ENCODE assay signal across 8 cellular contexts in the genomic region with DNA sequence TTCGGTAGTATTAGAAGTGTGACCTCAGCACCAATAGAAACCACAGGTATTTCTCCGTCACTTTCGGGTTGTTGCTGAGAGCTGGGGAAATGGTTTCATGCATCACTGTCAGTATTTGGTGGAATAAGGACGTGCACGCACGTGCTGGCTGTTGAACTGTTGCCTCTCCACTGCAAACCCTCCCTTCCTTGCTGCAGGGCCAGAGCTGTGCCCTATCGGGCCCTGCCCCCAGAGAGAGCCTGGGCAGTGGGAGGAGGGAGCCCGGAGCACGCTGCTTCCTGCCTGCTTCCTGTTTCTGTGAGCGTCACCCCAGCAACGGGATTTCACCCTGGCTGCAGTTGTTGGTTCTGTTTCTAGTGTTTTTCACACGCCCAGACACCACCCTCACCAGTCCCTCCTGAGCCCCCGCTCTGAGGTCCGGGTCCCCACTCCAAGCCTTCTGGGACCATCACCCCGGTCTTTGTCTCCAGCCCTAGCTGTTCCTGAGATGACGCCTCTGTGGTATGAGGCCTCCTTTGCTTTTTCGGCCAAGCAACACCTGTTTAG. TPM values are rescaled to one million over a fixed set of nuclear protein-coding genes. Genes with fewer than 3 reads are reported as not detected.
DNase-seq lines count a peak whose midpoint lies in the region; ATAC-seq and TF ChIP-seq lines count a peak whose summit lies in the region.

No MANE protein-coding gene starts in this region.

- H3K27me3 ChIP-seq in CD8-positive, alpha-beta memory T cell (ENCODE audit: insufficient read depth, low read length, poor library complexity, severe bottlenecking): no peaks in the 10 kb centered on the region
- H3K27me3 ChIP-seq in SJSA1 (replicated peaks): no peaks in the 10 kb centered on the region
- H3K27me3 ChIP-seq in heart right ventricle: no peaks in the 10 kb centered on the region
- H3K27me3 ChIP-seq in psoas muscle (ENCODE audit: insufficient read depth in 3 of 3, low read length in 2 of 3): no peaks in the 10 kb centered on the region

- 6 to 9% methylated on average over 17 of the region's 17 CpGs for WGBS in heart right ventricle, 2 donors
- 6 to 13% (median 7%) methylated on average over 17 of the region's 17 CpGs for WGBS in psoas muscle, 3 donors

- CTCF ChIA-PET in CD8-positive, alpha-beta memory T cell (lab: Charles Lee): interaction anchor here (2.8 to 12.1 kb wide), 5 partner anchors 9 to 79 kb away, joined by 21 to 295 read pairs (median 67); no protein-coding TSS in a partner anchor

- peak; percentile 81 to 95 (median 92) for DNase-seq in CD8-positive, alpha-beta memory T cell
- peak; percentile 83 for DNase-seq in HPDE6-E6E7 (ENCODE audit: extremely low spot score)
- peak; percentile 62 to 72 for DNase-seq in SJSA1 (ENCODE audit: low read depth in 1 of 2, low spot score in 2 of 2)
- DNase-seq in activated naive CD4-positive, alpha-beta T cell treated with anti-CD3 and anti-CD28 coated beads, Interleukin-2, amount 50 U/mL, for 16 hours: peak; percentile 60
- DNase-seq in heart right ventricle: peak; percentile 83 to 92
- peak; percentile 81 to 87 for DNase-seq in psoas muscle
- no peak for DNase-seq in inferior parietal cortex (ENCODE audit: extremely low spot score)

- H3K36me3 ChIP-seq in CD8-positive, alpha-beta memory T cell (ENCODE audit: insufficient read depth, low read length): no peaks in the 10 kb centered on the region
- H3K36me3 ChIP-seq in SJSA1 (peaks cover 33% of the 10 kb centered on the region), heart right ventricle (no peaks in the 10 kb centered on the region), psoas muscle (ENCODE audit: insufficient read depth in 1 of 2, low read depth in 1 of 2) (no peaks in the 10 kb centered on the region)

- H3K4me1 Mint-ChIP-seq in CD8-positive, alpha-beta memory T cell: peaks cover 45 to 51% (median 47%) of the 10 kb centered on the region in 3 donors

- H3K27ac ChIP-seq in CD8-positive, alpha-beta memory T cell (ENCODE audit: low read depth, low read length): peak overlapping the region; percentile 96
- peak overlapping the region; percentile 68 for H3K27ac ChIP-seq in SJSA1
- peak overlapping the region; percentile 48 to 92 (median 84) for H3K27ac ChIP-seq in heart right ventricle
- H3K27ac ChIP-seq in psoas muscle: peak overlapping the region; percentile 93

- peaks cover 41% of the 10 kb centered on the region for H3K4me1 ChIP-seq in CD8-positive, alpha-beta memory T cell (ENCODE audit: insufficient read depth, low read length)
- H3K4me1 ChIP-seq in SJSA1 (replicated peaks) (peaks cover 50% of the 10 kb centered on the region), heart right ventricle (peaks cover 34 to 92% (median 87%) of the 10 kb centered on the region in 9 donors), psoas muscle (peaks cover 80% of the 10 kb centered on the region)

- no peaks in the 10 kb centered on the region for H3K9me3 ChIP-seq in CD8-positive, alpha-beta memory T cell (ENCODE audit: low read length)
- H3K9me3 ChIP-seq in SJSA1 (replicated peaks) (no peaks in the 10 kb centered on the region), heart right ventricle (no peaks in the 10 kb centered on the region), psoas muscle (no peaks in the 10 kb centered on the region)

- peaks cover 0 to 6% of the 10 kb centered on the region in 2 donors for H3K27me3 Mint-ChIP-seq in CD8-positive, alpha-beta memory T cell

- peaks cover 0 to 1% (median 0%) of the 10 kb centered on the region in 5 donors for H3K9me3 Mint-ChIP-seq in CD8-positive, alpha-beta memory T cell

- peak overlapping the region; percentile 70 for H3K4me3 ChIP-seq in CD8-positive, alpha-beta memory T cell (ENCODE audit: low read length)
- H3K4me3 ChIP-seq in SJSA1 (no peak overlapping the region), heart right ventricle (peak overlapping the region in 6 of 10 donors; percentile 23 to 40 (median 28)), psoas muscle (peak overlapping the region; percentile 54)

- intact Hi-C loops in heart right ventricle (cut with DNase I): loop anchor here in 7 of 10 donors (2.0 to 5.0 kb wide), 6 partner anchors 18 to 83 kb away; partner anchors contain the start of genes LRRFIP1 (in 1 of the 7) and RAB17 (in 1 of the 7)
- intact Hi-C loops in psoas muscle (cut with DNase I): loop anchor here in 1 of 2 donors (5.0 kb wide), 2 partner anchors 78 to 163 kb away; no protein-coding TSS in a partner anchor

- ATAC-seq in GM21360 (IDR thresholded peaks at IDR 0.05; ENCODE audit: unreplicated experiment): peak; percentile 80
- ATAC-seq in heart right ventricle: peak; percentile 83 to 89 (median 86)
- ATAC-seq in psoas muscle: peak; percentile 69 to 77 (median 75)

- H3K36me3 Mint-ChIP-seq in CD8-positive, alpha-beta memory T cell: no peaks in the 10 kb centered on the region

- H3K27ac Mint-ChIP-seq in CD8-positive, alpha-beta memory T cell: peak overlapping the region; percentile 95 to 100 (median 100)

- H3K4me3 Mint-ChIP-seq in CD8-positive, alpha-beta memory T cell: peak overlapping the region; percentile 68 to 95 (median 91)

- POLR2A ChIA-PET in CD8-positive, alpha-beta memory T cell (lab: Charles Lee): interaction anchor here (1.8 to 4.7 kb wide), 4 partner anchors 13 to 28 kb away, joined by 6 to 56 read pairs (median 28); no protein-coding TSS in a partner anchor

- TF ChIP-seq CTCF in heart right ventricle (IDR thresholded peaks at IDR 0.05): peak in 4 of 9 donors; percentile 6 to 23 (median 16)
- peak; percentile 7 for TF ChIP-seq CTCF in psoas muscle (IDR thresholded peaks at IDR 0.05)

RNA-seq across cellular contexts. Expression of gene LRRFIP1, which starts 47.4 kb away (rescaled TPM):
- 100 to 1,000 TPM; 188 to 192 TPM for total RNA-seq in CD8-positive, alpha-beta memory T cell
- polyA plus RNA-seq in CD8-positive, alpha-beta memory T cell: 128 TPM
- total RNA-seq in SJSA1 (2014; rRNA removed; shearing (Covaris generic)): 49.5 and 76.7 TPM in 2 replicates
- total RNA-seq in heart right ventricle: 100 to 1,000 TPM in 9 of 10 donors, 10 to 100 TPM in 1; 91.5 to 132 (median 112) TPM
- polyA plus RNA-seq in heart right ventricle: 100 to 1,000 TPM; 103 to 111 TPM
- total RNA-seq in psoas muscle: 100 to 1,000 TPM in 1 of 4 donors, 10 to 100 TPM in 3; 91.9 to 108 (median 93.4) TPM
- polyA plus RNA-seq in psoas muscle: 10 to 100 TPM; 42.3 to 62.6 (median 50.4) TPM
